8 cellular contexts compared by ENCODE assay signal in the genomic region with DNA sequence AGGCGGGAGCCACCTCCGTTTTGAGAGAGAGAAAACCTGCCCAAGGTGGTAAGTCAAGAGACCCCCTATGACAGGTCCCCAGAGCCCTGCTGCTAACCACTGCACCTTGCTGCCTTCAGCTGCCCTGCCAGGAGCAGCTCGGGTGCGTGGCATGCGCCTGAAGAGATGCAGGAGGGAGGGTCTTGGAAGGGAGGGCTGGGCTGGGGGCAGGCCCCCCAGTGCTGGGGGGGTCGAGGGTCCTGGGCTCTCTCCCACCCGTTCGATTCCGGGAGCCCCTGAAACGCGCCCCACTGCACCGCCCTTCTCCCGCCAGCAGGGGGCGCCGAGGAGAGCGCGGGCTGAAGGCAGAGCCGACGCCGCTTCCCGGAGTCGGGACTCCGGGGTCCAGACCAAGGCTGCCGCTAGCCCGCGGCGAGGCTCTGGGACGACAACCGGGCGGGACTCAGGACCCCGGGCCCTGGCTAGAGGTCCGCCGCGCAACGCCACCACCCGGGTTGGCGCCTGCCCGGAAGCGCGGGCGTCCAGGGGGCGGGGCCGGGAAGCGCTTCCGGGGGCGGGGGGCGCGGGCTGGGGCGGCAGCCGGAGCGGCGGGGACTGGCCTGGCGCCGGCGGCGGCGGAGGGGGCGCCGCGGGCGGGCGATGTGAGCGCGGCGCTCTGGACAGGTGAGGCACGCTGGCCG. TPM values are rescaled to one million over a fixed set of nuclear protein-coding genes. Genes with fewer than 3 reads are reported as not detected.
DNase-seq lines count a peak whose midpoint lies in the region; FAIRE-seq and TF ChIP-seq lines count a peak whose summit lies in the region.

A gene with protein sequence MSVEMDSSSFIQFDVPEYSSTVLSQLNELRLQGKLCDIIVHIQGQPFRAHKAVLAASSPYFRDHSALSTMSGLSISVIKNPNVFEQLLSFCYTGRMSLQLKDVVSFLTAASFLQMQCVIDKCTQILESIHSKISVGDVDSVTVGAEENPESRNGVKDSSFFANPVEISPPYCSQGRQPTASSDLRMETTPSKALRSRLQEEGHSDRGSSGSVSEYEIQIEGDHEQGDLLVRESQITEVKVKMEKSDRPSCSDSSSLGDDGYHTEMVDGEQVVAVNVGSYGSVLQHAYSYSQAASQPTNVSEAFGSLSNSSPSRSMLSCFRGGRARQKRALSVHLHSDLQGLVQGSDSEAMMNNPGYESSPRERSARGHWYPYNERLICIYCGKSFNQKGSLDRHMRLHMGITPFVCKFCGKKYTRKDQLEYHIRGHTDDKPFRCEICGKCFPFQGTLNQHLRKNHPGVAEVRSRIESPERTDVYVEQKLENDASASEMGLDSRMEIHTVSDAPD (plus strand): TSS at position 563 of the 680 bp plus-strand sequence. CDS start 18,761 bp downstream, outside the sequence.

- H3K4me1 ChIP-seq in mammary epithelial cell (ENCODE audit: insufficient read depth, low read length) (peaks cover 14% of the 10 kb centered on the region), keratinocyte (ENCODE audit: control insufficient read depth, extremely low read depth, insufficient read depth, low read length) (peaks cover 19% of the 10 kb centered on the region)

- TF ChIP-seq POLR2A in NB4 (IDR thresholded peaks at IDR 0.05; ENCODE audit: extremely low read depth, insufficient read length), result peak; percentile 59

- WGBS in mammary epithelial cell (ENCODE audit: low coverage, missing lambda C conversion rate), result 0% methylated on average over 3 of the region's 67 CpGs

- POLR2A ChIA-PET in HEK293T (lab: Yijun Ruan, JAX), result interaction anchor here (1.3 kb wide), 1 partner anchor 55 kb away, joined by 4 read pairs; the partner anchor contains the start of gene ZBTB43

- H3K9me3 ChIP-seq in mammary epithelial cell (replicated peaks; ENCODE audit: insufficient read depth, low read length) (no peaks in the 10 kb centered on the region), keratinocyte (ENCODE audit: control insufficient read depth, low read depth, low read length) (no peaks in the 10 kb centered on the region)

- H2AFZ ChIP-seq in mammary epithelial cell (ENCODE audit: low read depth, low read length), result peak within 1 kb of the TSS; percentile 89
- peak within 1 kb of the TSS; percentile 77 for H2AFZ ChIP-seq in keratinocyte (ENCODE audit: control insufficient read depth, low read length)

- peak within 1 kb of the TSS; percentile 62 for H3K27ac ChIP-seq in mammary epithelial cell (ENCODE audit: insufficient read depth, low read depth, low read length)
- H3K27ac ChIP-seq in keratinocyte (ENCODE audit: control insufficient read depth, insufficient read depth, low read length), result peak within 1 kb of the TSS; percentile 54

- no peak for FAIRE-seq in keratinocyte (lab: Jason Lieb, UNC)

- TSS peak; percentile 26 for BruUV-seq in mammary epithelial cell (replicated peaks; lab: Mats Ljungman, UMichigan)

- TF ChIP-seq CTCF in NB4 (IDR thresholded peaks at IDR 0.05; ENCODE audit: low read depth, low read length), result peak; percentile 84
- TF ChIP-seq CTCF in WI38 (IDR thresholded peaks at IDR 0.05; ENCODE audit: low read depth, low read length), result peak; percentile 99
- peak; percentile 64 to 99 for TF ChIP-seq CTCF in mammary epithelial cell (conservative IDR thresholded peaks at IDR 0.05 in 1 of 2, IDR thresholded peaks at IDR 0.05 in 1 of 2; ENCODE audit: extremely low read depth in 1 of 2, insufficient read depth in 1 of 2, low read depth in 1 of 2, low read length in 2 of 2)
- peak; percentile 70 to 99 (median 82) for TF ChIP-seq CTCF in keratinocyte (optimal IDR thresholded peaks at IDR 0.05 in 1 of 3, IDR thresholded peaks at IDR 0.05 in 1 of 3, conservative IDR thresholded peaks at IDR 0.05 in 1 of 3; ENCODE audit: extremely low read depth in 1 of 3, insufficient read depth in 2 of 3, low read length in 3 of 3)

- peak; percentile 32 for DNase-seq in DMS153 (lab: John Stamatoyannopoulos, UW)
- no peak for DNase-seq in DMS153 treated with DMSO at 0.1 percent for 48 hours (lab: John Stamatoyannopoulos, UW; ENCODE audit: unreplicated experiment)
- peak; percentile 82 for DNase-seq in HEK293T (ENCODE audit: extremely low spot score)
- DNase-seq in NB4 (ENCODE audit: low read depth), result peak; percentile 75
- DNase-seq in mammary epithelial cell, result peak; percentile 47
- no peak for DNase-seq in keratinocyte (ENCODE audit: low read depth, low spot score)
- peak; percentile 47 to 68 for DNase-seq in stimulated activated CD4-positive, alpha-beta T cell treated with anti-CD3 and anti-CD28 coated beads, Interleukin-1b, Interleukin-23, amount 100 ng/mL, for 1 hour (ENCODE audit: low read depth in 2 of 2)

- peaks cover 8% of the 10 kb centered on the region for H3K36me3 ChIP-seq in mammary epithelial cell (ENCODE audit: insufficient read depth, low read length)
- H3K36me3 ChIP-seq in keratinocyte (ENCODE audit: control insufficient read depth in 2 of 2, extremely low read depth in 1 of 2, insufficient read depth in 2 of 2, low read length in 2 of 2), result peaks cover 0 to 4% of the 10 kb centered on the region in 2 experiments

- H3K9me1 ChIP-seq in keratinocyte (ENCODE audit: control insufficient read depth, extremely low read depth, insufficient read depth, low read length), result peaks cover 7% of the 10 kb centered on the region

- CTCF ChIA-PET in HEK293T (lab: Yijun Ruan, JAX) (interaction anchor here (0.7 kb wide), 1 partner anchor 101 kb away, joined by 3 read pairs; no protein-coding TSS in a partner anchor), mammary epithelial cell (lab: Charles Lee; ENCODE audit: low non-redundant PET) (interaction anchor here (1.2 kb wide), 1 partner anchor 54 kb away, joined by 3 read pairs; the partner anchor contains the start of gene RALGPS1)

- intact Hi-C loops in mammary epithelial cell (cut with micrococcal nuclease), result no loop called here

- no peaks in the 10 kb centered on the region for H4K20me1 ChIP-seq in mammary epithelial cell (ENCODE audit: insufficient read depth, low read length)
- H4K20me1 ChIP-seq in keratinocyte (ENCODE audit: control insufficient read depth, extremely low read depth, insufficient read depth, low read length), result peaks cover 3% of the 10 kb centered on the region

- H3K27me3 ChIP-seq in mammary epithelial cell (ENCODE audit: insufficient read depth, low read length) (no peaks in the 10 kb centered on the region), keratinocyte (ENCODE audit: control insufficient read depth, extremely low read depth, insufficient read depth, low read length) (peaks cover 7% of the 10 kb centered on the region)

- in situ Hi-C loops in mammary epithelial cell (cut with MboI; ENCODE audit: low sequenced_read_pairs in 2 of 2), result no loop called here

- peak within 1 kb of the TSS; percentile 75 for H3K4me3 ChIP-seq in NB4 (ENCODE audit: low read depth, low read length)
- peak within 1 kb of the TSS; percentile 72 for H3K4me3 ChIP-seq in WI38 (ENCODE audit: low read depth, low read length)
- H3K4me3 ChIP-seq in mammary epithelial cell (replicated peaks in 1 of 3; ENCODE audit: insufficient read depth in 1 of 3, low read depth in 2 of 3, low read length in 3 of 3), result peak within 1 kb of the TSS; percentile 65 to 84 (median 71)
- H3K4me3 ChIP-seq in keratinocyte (ENCODE audit: control insufficient read depth in 2 of 3, extremely low read depth in 1 of 3, insufficient read depth in 2 of 3, low read depth in 1 of 3, low read length in 3 of 3), result peak within 1 kb of the TSS; percentile 70 to 92 (median 90)

- H3K9ac ChIP-seq in mammary epithelial cell (ENCODE audit: insufficient read depth, low read length), result peak within 1 kb of the TSS; percentile 64
- H3K9ac ChIP-seq in keratinocyte (ENCODE audit: control insufficient read depth, extremely low read depth, insufficient read depth, low read length), result peak within 1 kb of the TSS; percentile 81

- dilution Hi-C loops in mammary epithelial cell (cut with HindIII; ENCODE audit: low sequenced_read_pairs) (no loop called here), keratinocyte (cut with MboI; ENCODE audit: extremely low pct_ligation_motif_present, low sequenced_read_pairs) (no loop called here)

- H3K79me2 ChIP-seq in mammary epithelial cell (ENCODE audit: insufficient read depth, low read length), result peaks cover 43% of the 10 kb centered on the region
- H3K79me2 ChIP-seq in keratinocyte (ENCODE audit: control insufficient read depth, insufficient read depth, low read length), result peaks cover 37% of the 10 kb centered on the region

- H3K4me2 ChIP-seq in mammary epithelial cell (ENCODE audit: insufficient read depth, low read depth, low read length) (peak within 1 kb of the TSS; percentile 98), keratinocyte (ENCODE audit: control insufficient read depth, extremely low read depth, insufficient read depth, low read depth, low read length) (peak within 1 kb of the TSS; percentile 100)

TF ChIP-seq in HEK293T, 16 proteins besides CTCF, POLR2A, EP300 and RAD21:
- TF ChIP-seq ELF4 (IDR thresholded peaks at IDR 0.05) (peak; percentile 49; the same call in 1 of the 2 replicates), FOXA1 (IDR thresholded peaks at IDR 0.05) (no peak), FOXM1 (IDR thresholded peaks at IDR 0.05; ENCODE audit: borderline replicate concordance) (peak; percentile 41; the same call in 1 of the 2 replicates), NFRKB (IDR thresholded peaks at IDR 0.05) (no peak)
TF ChIP-seq in HEK293T: peak in this region for 2.

RNA-seq across cellular contexts. Expression of the gene that starts here (rescaled TPM):
- total RNA-seq in mammary epithelial cell, result 10 to 100 TPM in 1 of 2 donors, 1 to 10 TPM in 1; 5.1 to 10.3 TPM
- polyA plus RNA-seq in mammary epithelial cell (3.4 TPM), keratinocyte (4.2 to 6.4 TPM (median 5.9 TPM) in 3 replicates)
- polyA minus RNA-seq in mammary epithelial cell (7.0 TPM), keratinocyte (5.2 to 12.3 TPM (median 10.3 TPM) in 3 replicates)
- 1.5 TPM for polyA plus RNA-seq in keratinocyte (2011; ENCODE audit: low read depth)
- 1.6 and 2.7 TPM in 2 replicates for polyA plus RNA-seq in keratinocyte (2011; cell fraction: cytosol; rRNA removed)
- polyA plus RNA-seq in keratinocyte (2011; cell fraction: nucleus; rRNA removed), result 10.2 and 13.0 TPM in 2 replicates
- polyA plus RNA-seq in keratinocyte (2012; ENCODE audit: low replicate concordance), result 2.2 and 4.0 TPM in 2 replicates
- 4.2 TPM for polyA minus RNA-seq in keratinocyte (2011; cell fraction: cytosol; rRNA and poly(A)+ RNA removed)
- polyA minus RNA-seq in keratinocyte (2011; cell fraction: nucleus; rRNA and poly(A)+ RNA removed), result 10.8 and 18.3 TPM in 2 replicates

Comparison
In these comparisons a context has a peak if more than half of its experiments do, and no peak if none do; other contexts are left out.
1. DNase-seq: peak in DMS153 (single experiment), HEK293T (single experiment), NB4 (single experiment), mammary epithelial cell (single experiment) and stimulated activated CD4-positive, alpha-beta T cell treated with anti-CD3 and anti-CD28 coated beads, Interleukin-1b, Interleukin-23, amount 100 ng/mL, for 1 hour (2 of 2); none in DMS153 treated with DMSO at 0.1 percent for 48 hours (single experiment) and keratinocyte (single experiment).
2. Peak in every context shown above with its lines, with median percentiles within 50 percentile points of each other: H3K4me3 ChIP-seq and CTCF ChIP-seq.